In the genomic region with DNA sequence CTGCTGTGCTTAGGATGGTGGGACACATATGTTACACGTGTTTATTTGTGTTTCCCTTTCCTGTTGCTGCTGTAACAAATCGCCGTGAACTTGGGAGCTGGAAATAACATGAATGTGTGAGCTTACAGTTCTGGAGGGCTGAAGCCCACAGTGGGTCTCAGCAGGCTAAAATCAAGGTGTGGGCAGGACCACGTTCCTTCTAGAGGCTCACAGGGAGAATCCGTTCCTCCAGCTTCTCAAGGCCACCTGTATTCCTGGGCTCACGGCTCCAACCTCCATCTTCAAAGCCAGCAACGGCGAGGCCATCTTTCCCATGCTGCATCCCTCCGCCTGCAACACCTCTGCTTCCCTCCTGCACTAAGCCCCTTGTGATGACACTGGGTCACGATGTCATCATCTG, we compare ENCODE assay signal across 13 cellular contexts. TPM values are rescaled to one million over a fixed set of nuclear protein-coding genes. Genes with fewer than 3 reads are reported as not detected.
DNase-seq lines count a peak whose midpoint lies in the region; ATAC-seq and TF ChIP-seq lines count a peak whose summit lies in the region.
"Had no signal": no experiment of that assay in that cellular context is flagged by ENCODE, and none has a peak within 500 bp of the region (broad histone marks: within the 10 kb centered on the region; RNA-seq: fewer than 3 reads in every experiment).

No MANE protein-coding gene starts in this region.

- H3K4me1 ChIP-seq in esophagus squamous epithelium (peaks cover 8 to 59% (median 33%) of the 10 kb centered on the region in 3 donors), suprapubic skin (peaks cover 15% of the 10 kb centered on the region)

- H3K27ac ChIP-seq in esophagus squamous epithelium (peak overlapping the region; percentile 40 to 89 (median 82)), suprapubic skin (peak overlapping the region; percentile 51)

- TF ChIP-seq EP300 in suprapubic skin (IDR thresholded peaks at IDR 0.05): no peak

- H3K9me3 Mint-ChIP-seq in activated T-cell treated with anti-CD3 and anti-CD28 coated beads, Interleukin-2, amount 50 U/mL, for 4 hours: no peaks in the 10 kb centered on the region
- peaks cover 4% of the 10 kb centered on the region; the same call in 1 of the 2 replicates for H3K9me3 Mint-ChIP-seq in WTC11

- no peak for ATAC-seq in activated T-cell treated with anti-CD3 and anti-CD28 coated beads, Interleukin-2, amount 50 U/mL, for 4 hours
- no peak for ATAC-seq in T-helper 17 cell
- ATAC-seq in GM18861 (IDR thresholded peaks at IDR 0.05; ENCODE audit: unreplicated experiment): no peak
- no peak for ATAC-seq in WTC11

- 82 to 97% methylated on average over 6 to 10 of the region's 10 CpGs for WGBS in esophagus squamous epithelium, 2 donors
- WGBS in suprapubic skin: 83% methylated on average over 9 of the region's 10 CpGs

- TF ChIP-seq CTCF in esophagus squamous epithelium (IDR thresholded peaks at IDR 0.05): no peak
- no peak for TF ChIP-seq CTCF in suprapubic skin (IDR thresholded peaks at IDR 0.05)
- TF ChIP-seq CTCF in WTC11 (IDR thresholded peaks at IDR 0.05): no peak

- peaks cover 71% of the 10 kb centered on the region for H3K4me1 Mint-ChIP-seq in activated T-cell treated with anti-CD3 and anti-CD28 coated beads, Interleukin-2, amount 50 U/mL, for 4 hours (ENCODE audit: low read depth)
- H3K4me1 Mint-ChIP-seq in T-helper 17 cell (peaks cover 35% of the 10 kb centered on the region), WTC11 (peaks cover 6% of the 10 kb centered on the region; the same call in 1 of the 2 replicates)

- no peaks in the 10 kb centered on the region for H3K36me3 Mint-ChIP-seq in activated T-cell treated with anti-CD3 and anti-CD28 coated beads, Interleukin-2, amount 50 U/mL, for 4 hours (ENCODE audit: insufficient read depth)
- H3K36me3 Mint-ChIP-seq in T-helper 17 cell (ENCODE audit: low read depth) (no peaks in the 10 kb centered on the region), WTC11 (no peaks in the 10 kb centered on the region)
- H3K36me3 Mint-ChIP-seq: brain had no signal

- CTCF ChIA-PET in WTC11 (lab: Charles Lee): interaction anchor here (1.0 to 4.5 kb wide), 5 partner anchors 8 to 53 kb away, joined by 4 to 32 read pairs (median 10); no protein-coding TSS in a partner anchor

- H3K9me3 ChIP-seq in T-helper 17 cell (ENCODE audit: control insufficient read depth, low read length, poor library complexity, severe bottlenecking) (no peaks in the 10 kb centered on the region), esophagus squamous epithelium (no peaks in the 10 kb centered on the region), suprapubic skin (no peaks in the 10 kb centered on the region)

- in situ Hi-C loops in G401 (cut with HindIII; ENCODE audit: low sequenced_read_pairs): no loop called here

- H3K27me3 Mint-ChIP-seq in activated T-cell treated with anti-CD3 and anti-CD28 coated beads, Interleukin-2, amount 50 U/mL, for 4 hours (ENCODE audit: low read depth): no peaks in the 10 kb centered on the region
- H3K27me3 Mint-ChIP-seq in T-helper 17 cell: no peaks in the 10 kb centered on the region
- H3K27me3 Mint-ChIP-seq in WTC11 (ENCODE audit: low read depth): no peaks in the 10 kb centered on the region; the same call in none of the 2 replicates

- H3K27me3 ChIP-seq in esophagus squamous epithelium (no peaks in the 10 kb centered on the region), suprapubic skin (no peaks in the 10 kb centered on the region)

- H3K4me3 ChIP-seq in esophagus squamous epithelium: no peak overlapping the region
- no peak overlapping the region for H3K4me3 ChIP-seq in suprapubic skin
- H3K4me3 ChIP-seq: smooth muscle cell had no signal

- TF ChIP-seq POLR2A in esophagus squamous epithelium (IDR thresholded peaks at IDR 0.05): no peak
- TF ChIP-seq POLR2A in suprapubic skin (IDR thresholded peaks at IDR 0.05): no peak

- H3K27ac Mint-ChIP-seq in T-helper 17 cell (peak overlapping the region; percentile 84), WTC11 (no peak overlapping the region)
- H3K27ac Mint-ChIP-seq: naive B cell had no signal

- intact Hi-C loops in esophagus squamous epithelium (cut with DNase I): no loop called here

- H3K36me3 ChIP-seq in esophagus squamous epithelium (no peaks in the 10 kb centered on the region), suprapubic skin (no peaks in the 10 kb centered on the region)

- DNase-seq in activated T-cell treated with anti-CD3 and anti-CD28 coated beads, Interleukin-2, amount 50 U/mL, for 4 hours: no peak
- no peak for DNase-seq in activated T-cell treated with anti-CD3 and anti-CD28 coated beads, Interleukin-2, amount 50 U/mL, for 48 hours
- DNase-seq in T-helper 17 cell (no peak), esophagus squamous epithelium (lab: John Stamatoyannopoulos, UW) (no peak), suprapubic skin (ENCODE audit: low spot score in 2 of 2) (no peak), G401 (ENCODE audit: low spot score) (no peak), WTC11 (ENCODE audit: low spot score) (no peak)
- DNase-seq: DMS53, naive B cell, NCI-H1417 treated with DMSO at 0.1 percent for 48 hours had no signal

- POLR2A ChIA-PET in WTC11 (lab: Charles Lee): no interaction called here

- peak overlapping the region; percentile 72 for H3K4me3 Mint-ChIP-seq in activated T-cell treated with anti-CD3 and anti-CD28 coated beads, Interleukin-2, amount 50 U/mL, for 4 hours
- H3K4me3 Mint-ChIP-seq in T-helper 17 cell: peak overlapping the region; percentile 78
- H3K4me3 Mint-ChIP-seq in WTC11: no peak overlapping the region
- H3K4me3 Mint-ChIP-seq: naive B cell had no signal

TF ChIP-seq in WTC11, 78 proteins besides CTCF, POLR2A, EP300 and RAD21:
- TF ChIP-seq, protein P1, sequence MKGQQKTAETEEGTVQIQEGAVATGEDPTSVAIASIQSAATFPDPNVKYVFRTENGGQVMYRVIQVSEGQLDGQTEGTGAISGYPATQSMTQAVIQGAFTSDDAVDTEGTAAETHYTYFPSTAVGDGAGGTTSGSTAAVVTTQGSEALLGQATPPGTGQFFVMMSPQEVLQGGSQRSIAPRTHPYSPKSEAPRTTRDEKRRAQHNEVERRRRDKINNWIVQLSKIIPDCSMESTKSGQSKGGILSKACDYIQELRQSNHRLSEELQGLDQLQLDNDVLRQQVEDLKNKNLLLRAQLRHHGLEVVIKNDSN (CRISPR knock-in tag; IDR thresholded peaks at IDR 0.05): no peak
- no peak for TF ChIP-seq SMAD3 (CRISPR knock-in tag; IDR thresholded peaks at IDR 0.05; ENCODE audit: borderline replicate concordance)
- TF ChIP-seq GTF2I (CRISPR knock-in tag; conservative IDR thresholded peaks at IDR 0.05): no peak
- TF ChIP-seq PRRX2 (CRISPR knock-in tag; IDR thresholded peaks at IDR 0.05): no peak
- no peak for TF ChIP-seq CREB1 (CRISPR knock-in tag; IDR thresholded peaks at IDR 0.05)
- no peak for TF ChIP-seq CREM (CRISPR knock-in tag; IDR thresholded peaks at IDR 0.05)
- no peak for TF ChIP-seq RELA (CRISPR knock-in tag; IDR thresholded peaks at IDR 0.05; ENCODE audit: borderline replicate concordance)
- no peak for TF ChIP-seq MXD4 (CRISPR knock-in tag; IDR thresholded peaks at IDR 0.05; ENCODE audit: borderline replicate concordance)
- TF ChIP-seq FOXP1 (CRISPR knock-in tag; IDR thresholded peaks at IDR 0.05; ENCODE audit: borderline replicate concordance): no peak
- TF ChIP-seq, protein P2, sequence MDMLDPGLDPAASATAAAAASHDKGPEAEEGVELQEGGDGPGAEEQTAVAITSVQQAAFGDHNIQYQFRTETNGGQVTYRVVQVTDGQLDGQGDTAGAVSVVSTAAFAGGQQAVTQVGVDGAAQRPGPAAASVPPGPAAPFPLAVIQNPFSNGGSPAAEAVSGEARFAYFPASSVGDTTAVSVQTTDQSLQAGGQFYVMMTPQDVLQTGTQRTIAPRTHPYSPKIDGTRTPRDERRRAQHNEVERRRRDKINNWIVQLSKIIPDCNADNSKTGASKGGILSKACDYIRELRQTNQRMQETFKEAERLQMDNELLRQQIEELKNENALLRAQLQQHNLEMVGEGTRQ (CRISPR knock-in tag; IDR thresholded peaks at IDR 0.05): no peak
- no peak for TF ChIP-seq NFYB (CRISPR knock-in tag; conservative IDR thresholded peaks at IDR 0.05; ENCODE audit: low read depth)

RNA-seq across cellular contexts. Expression of gene PTGIS, which starts 27.4 kb away (rescaled TPM):
- total RNA-seq in activated T-cell treated with anti-CD3 and anti-CD28 coated beads, Interleukin-2, amount 50 U/mL, for 4 hours: 1 to 10 TPM; 1.6 to 2.4 (median 2.1) TPM
- total RNA-seq in T-helper 17 cell (not detected), esophagus squamous epithelium (10 to 100 TPM in 2 of 4 donors, 1 to 10 TPM in 2; 1.6 to 34.1 (median 8.6) TPM), suprapubic skin (10 to 100 TPM in 1 of 4 donors, 1 to 10 TPM in 3; 4.3 to 14.4 (median 7.0) TPM), WTC11 (2021) (24.3 to 37.0 TPM (median 34.4 TPM) in 3 replicates)
- 13.6 and 15.3 TPM in 2 replicates for total RNA-seq in G401 (2014; rRNA removed; shearing (Covaris generic))
